In the genomic region with DNA sequence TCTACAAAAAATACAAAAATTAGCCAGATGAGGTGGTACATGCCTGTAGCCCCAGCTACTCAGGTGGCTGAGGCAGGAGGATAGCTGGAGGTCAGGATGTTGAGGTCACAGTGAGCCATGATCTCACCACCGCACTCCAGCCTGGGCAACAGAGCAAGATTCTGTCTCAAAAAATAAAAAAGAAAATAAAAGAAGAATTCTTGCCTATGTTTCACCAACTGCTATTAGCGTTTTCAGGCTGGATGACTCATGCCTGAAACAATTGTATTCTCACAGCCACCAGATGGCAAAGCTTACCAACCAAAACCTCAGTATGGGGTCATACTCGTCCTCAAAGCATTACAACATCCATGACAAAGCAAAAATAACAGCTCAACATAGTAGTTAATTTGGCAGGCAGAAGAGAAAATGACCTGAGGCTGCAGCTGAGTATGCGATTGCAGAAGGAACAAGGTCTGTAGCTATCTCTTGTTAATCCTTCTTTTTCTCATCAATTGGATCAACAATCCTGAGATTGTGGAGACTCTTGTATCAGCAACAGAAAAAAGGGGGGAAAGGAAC, we compare ENCODE assay signal across 8 cellular contexts. TPM values are rescaled to one million over a fixed set of nuclear protein-coding genes. Genes with fewer than 3 reads are reported as not detected.
DNase-seq lines count a peak whose midpoint lies in the region; ATAC-seq and TF ChIP-seq lines count a peak whose summit lies in the region.

No MANE protein-coding gene starts in this region.

- no peak for TF ChIP-seq POLR2A in esophagus muscularis mucosa (IDR thresholded peaks at IDR 0.05; ENCODE audit: low read depth)

- POLR2A ChIA-PET in Caco-2 (lab: Charles Lee), result interaction anchor here (0.6 to 1.1 kb wide), 2 partner anchors 58 to 73 kb away, joined by 3 to 4 read pairs; no protein-coding TSS in a partner anchor
- POLR2A ChIA-PET in activated CD4-positive, alpha-beta memory T cell treated with anti-CD3 and anti-CD28 coated beads for 36 hours (lab: Charles Lee), result interaction anchor here (1.3 to 2.1 kb wide), 2 partner anchors 70 to 71 kb away, joined by 4 to 17 read pairs; a partner anchor contains a TSS

- no peaks in the 10 kb centered on the region for H3K4me1 ChIP-seq in Caco-2
- H3K4me1 ChIP-seq in esophagus muscularis mucosa, result peaks cover 0 to 16% (median 15%) of the 10 kb centered on the region in 4 donors
- H3K4me1 ChIP-seq in tibial artery, result peaks cover 0 to 14% (median 3%) of the 10 kb centered on the region in 4 donors

- intact Hi-C loops in Caco-2 (cut with micrococcal nuclease; ENCODE audit: unreplicated experiment) (loop anchor here (1.0 to 2.0 kb wide), 3 partner anchors 52 to 78 kb away; a partner anchor contains a TSS), esophagus muscularis mucosa (cut with DNase I) (no loop called here), tibial artery (cut with DNase I; ENCODE audit: low total_unique reads) (no loop called here)
- intact Hi-C loops in activated CD4-positive, alpha-beta memory T cell treated with anti-CD3 and anti-CD28 coated beads for 36 hours (cut with micrococcal nuclease), result loop anchor here (1.0 to 5.0 kb wide), 2 partner anchors 52 to 70 kb away; a partner anchor contains a TSS

- CTCF ChIA-PET in Caco-2 (lab: Charles Lee), result interaction anchor here (0.6 to 1.6 kb wide), 4 partner anchors 65 to 187 kb away, joined by 4 to 18 read pairs (median 7); no protein-coding TSS in a partner anchor
- CTCF ChIA-PET in activated CD4-positive, alpha-beta memory T cell treated with anti-CD3 and anti-CD28 coated beads for 36 hours (lab: Charles Lee), result interaction anchor here (0.6 to 3.2 kb wide), 23 partner anchors 12 to 714 kb away, joined by 3 to 54 read pairs (median 4); a partner anchor contains a TSS

- TF ChIP-seq CTCF in Caco-2 (IDR thresholded peaks at IDR 0.05; ENCODE audit: insufficient read depth in 1 of 2, low read depth in 1 of 2, low read length in 1 of 2, severe bottlenecking in 1 of 2, unreplicated experiment in 1 of 2) (peak in 1 of 2 experiments; percentile 16), esophagus muscularis mucosa (IDR thresholded peaks at IDR 0.05) (peak; percentile 54 to 86 (median 59)), tibial artery (IDR thresholded peaks at IDR 0.05) (peak; percentile 45 to 86)

- 9% methylated on average over 4 of the region's 4 CpGs for WGBS in esophagus muscularis mucosa

- ATAC-seq in naive B cell (ENCODE audit: low read depth in 2 of 2) (peak; percentile 30 to 47), HG02588 (IDR thresholded peaks at IDR 0.05; ENCODE audit: unreplicated experiment) (no peak)

- H3K4me1 Mint-ChIP-seq in Caco-2 (ENCODE audit: low read depth, unreplicated experiment) (no peaks in the 10 kb centered on the region), naive B cell (peaks cover 0 to 4% (median 0%) of the 10 kb centered on the region in 3 donors)
- peaks cover 11% of the 10 kb centered on the region for H3K4me1 Mint-ChIP-seq in activated CD4-positive, alpha-beta memory T cell treated with anti-CD3 and anti-CD28 coated beads for 36 hours (ENCODE audit: low read depth)

- no TSS peak for BruUV-seq in Caco-2 (replicated peaks; lab: Mats Ljungman, UMichigan)

- H3K27ac Mint-ChIP-seq in Caco-2 (ENCODE audit: unreplicated experiment) (peak overlapping the region; percentile 33), naive B cell (no peak overlapping the region)
- peak overlapping the region; percentile 87 for H3K27ac Mint-ChIP-seq in activated CD4-positive, alpha-beta memory T cell treated with anti-CD3 and anti-CD28 coated beads for 36 hours

- H3K27me3 ChIP-seq in Caco-2 (replicated peaks; ENCODE audit: control insufficient read depth, insufficient read depth, low read length), result no peaks in the 10 kb centered on the region
- H3K27me3 ChIP-seq in esophagus muscularis mucosa, result no peaks in the 10 kb centered on the region
- no peaks in the 10 kb centered on the region for H3K27me3 ChIP-seq in tibial artery

- peak in 1 of 2 experiments; percentile 46 for DNase-seq in Caco-2
- peak; percentile 98 for DNase-seq in H4 (ENCODE audit: low spot score)
- DNase-seq in NCI-H2107 treated with DMSO at 0.1 percent for 48 hours (lab: John Stamatoyannopoulos, UW; ENCODE audit: unreplicated experiment), result peak; percentile 54
- DNase-seq in activated CD4-positive, alpha-beta memory T cell treated with anti-CD3 and anti-CD28 coated beads for 36 hours, result peak; percentile 61
- DNase-seq in esophagus muscularis mucosa (ENCODE audit: extremely low spot score), result no peak
- DNase-seq in naive B cell, result peak; percentile 1
- peak in 1 of 2 donors; percentile 56 for DNase-seq in tibial artery

- no peak for TF ChIP-seq EP300 in esophagus muscularis mucosa (IDR thresholded peaks at IDR 0.05)

- no peaks in the 10 kb centered on the region for H3K9me3 ChIP-seq in Caco-2
- H3K9me3 ChIP-seq in esophagus muscularis mucosa, result no peaks in the 10 kb centered on the region
- no peaks in the 10 kb centered on the region for H3K9me3 ChIP-seq in tibial artery

- H3K9me3 Mint-ChIP-seq in Caco-2 (ENCODE audit: unreplicated experiment) (no peaks in the 10 kb centered on the region), naive B cell (no peaks in the 10 kb centered on the region)
- no peaks in the 10 kb centered on the region for H3K9me3 Mint-ChIP-seq in activated CD4-positive, alpha-beta memory T cell treated with anti-CD3 and anti-CD28 coated beads for 36 hours

- no peaks in the 10 kb centered on the region for H3K36me3 ChIP-seq in Caco-2 (ENCODE audit: control insufficient read depth, insufficient read depth, low read length)
- peaks cover 3 to 58% (median 43%) of the 10 kb centered on the region in 4 donors for H3K36me3 ChIP-seq in esophagus muscularis mucosa
- peaks cover 15 to 46% (median 16%) of the 10 kb centered on the region in 3 donors for H3K36me3 ChIP-seq in tibial artery

- H3K27ac ChIP-seq in esophagus muscularis mucosa (replicated peaks in 1 of 4), result peak overlapping the region; percentile 71 to 77 (median 74)
- peak overlapping the region; percentile 36 to 56 for H3K27ac ChIP-seq in tibial artery

- H3K4me3 Mint-ChIP-seq in Caco-2 (ENCODE audit: unreplicated experiment), result no peak overlapping the region
- H3K4me3 Mint-ChIP-seq in activated CD4-positive, alpha-beta memory T cell treated with anti-CD3 and anti-CD28 coated beads for 36 hours, result peak overlapping the region; percentile 36
- H3K4me3 Mint-ChIP-seq in naive B cell, result no peak overlapping the region

- H3K36me3 Mint-ChIP-seq in Caco-2 (ENCODE audit: insufficient read depth, unreplicated experiment) (peaks cover 7% of the 10 kb centered on the region), naive B cell (peaks cover 9 to 21% of the 10 kb centered on the region in 2 donors)
- peaks cover 12% of the 10 kb centered on the region for H3K36me3 Mint-ChIP-seq in activated CD4-positive, alpha-beta memory T cell treated with anti-CD3 and anti-CD28 coated beads for 36 hours

- no peaks in the 10 kb centered on the region for H3K27me3 Mint-ChIP-seq in Caco-2 (ENCODE audit: insufficient read depth, unreplicated experiment)
- H3K27me3 Mint-ChIP-seq in activated CD4-positive, alpha-beta memory T cell treated with anti-CD3 and anti-CD28 coated beads for 36 hours, result no peaks in the 10 kb centered on the region
- H3K27me3 Mint-ChIP-seq in naive B cell, result no peaks in the 10 kb centered on the region

- H3K4me3 ChIP-seq in Caco-2 (ENCODE audit: low read depth, low read length), result no peak overlapping the region
- no peak overlapping the region for H3K4me3 ChIP-seq in esophagus muscularis mucosa
- H3K4me3 ChIP-seq in tibial artery, result no peak overlapping the region

RNA-seq across cellular contexts. Expression of a gene that starts 52.2 kb away (rescaled TPM):
- total RNA-seq in Caco-2 (2022), result 39.8 and 46.8 TPM in 2 replicates
- total RNA-seq in H4 (2014; rRNA removed; shearing (Covaris generic)), result 32.4 and 32.7 TPM in 2 replicates
- total RNA-seq in activated CD4-positive, alpha-beta memory T cell treated with anti-CD3 and anti-CD28 coated beads for 36 hours, result 10 to 100 TPM; 26.4 to 32.0 TPM
- total RNA-seq in esophagus muscularis mucosa, result 10 to 100 TPM; 24.7 to 29.9 (median 27.0) TPM
- 10 to 100 TPM in 4 of 6 donors, 1 to 10 TPM in 2; 9.2 to 13.7 (median 11.4) TPM for polyA plus RNA-seq in naive B cell (ENCODE audit: low read depth in 6 of 6)

Comparison
In these comparisons a context has a peak if more than half of its experiments do, and no peak if none do; other contexts are left out.
1. H3K27ac Mint-ChIP-seq: peak in Caco-2 (single experiment) and activated CD4-positive, alpha-beta memory T cell treated with anti-CD3 and anti-CD28 coated beads for 36 hours (single experiment); none in naive B cell (0 of 6).
2. intact Hi-C loops: an anchor here in Caco-2 (1.0 to 2.0 kb wide) and activated CD4-positive, alpha-beta memory T cell treated with anti-CD3 and anti-CD28 coated beads for 36 hours (1.0 to 5.0 kb wide); none called in esophagus muscularis mucosa and tibial artery.